Comparison of ENCODE assay signal across 26 cellular contexts in the genomic region with DNA sequence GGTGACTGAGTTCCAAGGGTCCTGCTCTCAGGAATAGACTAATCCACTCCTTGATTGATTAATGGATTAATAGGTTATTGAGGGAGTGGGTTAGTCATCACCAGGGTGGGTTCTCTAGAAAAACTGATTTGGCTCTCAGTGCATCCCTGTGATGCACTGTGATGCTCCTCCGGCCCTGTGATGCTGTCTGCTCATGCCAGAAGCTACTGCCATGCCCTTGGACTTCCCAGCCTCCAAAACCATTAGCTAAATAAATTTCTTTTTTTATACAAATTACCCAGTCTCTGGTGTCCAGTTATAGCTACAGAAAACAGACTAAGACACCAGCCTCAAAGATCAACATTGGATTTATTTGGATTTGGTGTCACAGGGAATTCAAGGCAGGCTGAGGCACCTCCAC. TPM values are rescaled to one million over a fixed set of nuclear protein-coding genes. Genes with fewer than 3 reads are reported as not detected.
"Had no signal": no experiment of that assay in that cellular context is flagged by ENCODE, and none has a peak within 500 bp of the region (broad histone marks: within the 10 kb centered on the region; RNA-seq: fewer than 3 reads in every experiment).

No MANE protein-coding gene starts in this region.

- H3K4me3 ChIP-seq: esophagus squamous epithelium, gastrocnemius medialis, heart right ventricle, left lung, lower lobe of right lung had no signal

- H3K27me3 ChIP-seq: esophagus squamous epithelium, gastrocnemius medialis, left lung had no signal

- H3K27me3 Mint-ChIP-seq: dendritic cell treated with granulocyte-macrophage colony-stimulating factor and Interleukin-4, amounts not matched to agents 40 ng/mL and 50 ng/mL, for 4 days had no signal

- DNase-seq: cortex of kidney; effector CD8-positive, alpha-beta T cell; effector memory CD8-positive, alpha-beta T cell; endodermal cell; erythroblast; esophagus squamous epithelium; foreskin fibroblast; foreskin melanocyte; gastrocnemius medialis; glutamatergic neuron; head of caudate nucleus; heart right ventricle; hippocampal formation; left cardiac atrium; left lung; left ventricle myocardium superior; lower lobe of right lung; mesenchymal stem cell had no signal

- ATAC-seq: effector memory CD8-positive, alpha-beta T cell; esophagus mucosa; gastrocnemius medialis; heart right ventricle; left cardiac atrium; left lung; left ventricle myocardium superior had no signal

- H3K36me3 ChIP-seq: esophagus squamous epithelium, gastrocnemius medialis, heart right ventricle, left lung, lower lobe of right lung had no signal

- H3K4me1 ChIP-seq: esophagus squamous epithelium, gastrocnemius medialis, heart right ventricle, left lung, lower lobe of right lung had no signal

- H3K27ac ChIP-seq: epithelial cell of prostate, esophagus squamous epithelium, gastrocnemius medialis, heart right ventricle, left lung, lower lobe of right lung had no signal

- H3K4me1 Mint-ChIP-seq: mesothelial cell of epicardium had no signal

- H3K27ac Mint-ChIP-seq: dendritic cell treated with granulocyte-macrophage colony-stimulating factor and Interleukin-4, amounts not matched to agents 40 ng/mL and 50 ng/mL, for 4 days; effector memory CD8-positive, alpha-beta T cell; endodermal cell; mesothelial cell of epicardium had no signal

- H3K4me3 Mint-ChIP-seq: dendritic cell treated with granulocyte-macrophage colony-stimulating factor and Interleukin-4, amounts not matched to agents 40 ng/mL and 50 ng/mL, for 4 days; effector memory CD8-positive, alpha-beta T cell; endodermal cell; mesothelial cell of epicardium had no signal

RNA-seq across cellular contexts. Expression of a gene that starts 40.4 kb away (rescaled TPM):
- total RNA-seq: dermis microvascular lymphatic vessel endothelial cell, endodermal cell, glomerular endothelial cell, kidney epithelial cell, lung microvascular endothelial cell, mesothelial cell of epicardium had no signal
